8 cellular contexts compared by ENCODE assay signal in the genomic region with DNA sequence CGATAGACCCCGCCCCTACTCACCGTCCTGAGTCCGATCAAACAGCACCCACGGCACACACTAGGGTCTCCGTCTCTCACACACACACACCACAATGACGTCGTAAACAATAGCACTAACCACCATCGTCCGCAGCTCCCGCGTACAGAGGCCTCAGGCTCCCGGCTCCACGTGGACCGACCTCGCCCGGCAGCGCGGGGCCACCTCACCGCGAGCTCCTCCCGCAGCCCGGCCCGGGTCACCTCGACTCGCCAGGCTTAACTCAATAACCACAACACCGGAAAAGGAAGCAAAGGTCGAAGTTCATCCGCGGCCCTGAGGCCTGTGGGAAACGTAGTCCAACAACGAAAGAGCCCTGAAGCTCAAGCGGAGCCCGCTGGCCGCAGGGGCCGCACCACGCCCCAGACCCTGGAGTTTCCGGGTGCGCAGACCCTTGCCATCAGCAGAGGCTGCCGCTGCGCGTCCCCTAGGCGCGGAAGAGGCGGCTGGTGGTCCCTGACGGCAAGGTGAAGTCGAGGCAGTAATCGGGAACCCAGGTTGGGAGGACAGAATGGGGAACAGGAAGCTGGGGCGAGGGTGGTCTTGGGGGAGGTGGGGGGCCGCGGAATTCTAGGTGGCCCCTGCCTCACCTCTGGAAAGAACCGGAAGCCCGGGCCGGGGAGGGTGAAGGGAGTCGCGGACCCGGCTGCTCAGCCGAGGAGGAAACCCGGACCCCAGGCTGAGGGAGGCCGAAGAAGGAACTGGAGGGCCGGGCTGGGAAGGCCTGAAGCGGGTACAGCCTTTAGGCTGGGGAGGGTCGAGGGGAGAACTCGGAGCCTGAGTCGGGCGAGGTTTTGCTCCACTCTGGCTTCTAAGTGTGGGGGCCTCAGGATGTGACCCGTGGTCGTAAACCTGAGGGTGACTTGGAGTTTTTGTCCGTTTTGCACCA. TPM values are rescaled to one million over a fixed set of nuclear protein-coding genes. Genes with fewer than 3 reads are reported as not detected.
DNase-seq lines count a peak whose midpoint lies in the region; TF ChIP-seq lines count a peak whose summit lies in the region.

A gene (minus strand): TSS at position 273 of the 928 bp plus-strand sequence. CDS start 946 bp downstream, outside the sequence.

- H3K27ac ChIP-seq in SJSA1 (peak within 1 kb of the TSS; percentile 70), neutrophil (peak within 1 kb of the TSS; percentile 67)

- no peak for TF ChIP-seq CTCF in neutrophil (IDR thresholded peaks at IDR 0.05)

- DNase-seq in GM03348 (ENCODE audit: low spot score) (peak; percentile 95), HEK293T (ENCODE audit: extremely low spot score) (peak; percentile 83), MV-4-11 (lab: John Stamatoyannopoulos, UW) (peak; percentile 92), SJSA1 (ENCODE audit: low read depth in 1 of 2, low spot score in 2 of 2) (peak; percentile 69 to 72), germinal center (ENCODE audit: low spot score) (peak; percentile 90), superior temporal gyrus (ENCODE audit: extremely low spot score) (peak; percentile 97)
- DNase-seq in activated naive CD4-positive, alpha-beta T cell treated with Interleukin-2 at 50 U/mL for 16 hours, result peak; percentile 85

- H3K9me3 ChIP-seq in SJSA1 (replicated peaks) (peaks cover 17% of the 10 kb centered on the region), neutrophil (no peaks in the 10 kb centered on the region)

- H3K4me1 ChIP-seq in SJSA1 (replicated peaks), result no peaks in the 10 kb centered on the region
- peaks cover 17 to 18% of the 10 kb centered on the region in 2 experiments for H3K4me1 ChIP-seq in neutrophil (ENCODE audit: control insufficient read depth in 1 of 2, insufficient read depth in 1 of 2, low read depth in 1 of 2, low read length in 1 of 2)

- H3K4me3 ChIP-seq in SJSA1 (peak within 1 kb of the TSS; percentile 62), neutrophil (ENCODE audit: low read depth in 1 of 2, low read length in 1 of 2) (peak within 1 kb of the TSS; percentile 78 to 84)

- no peaks in the 10 kb centered on the region for H3K27me3 ChIP-seq in SJSA1 (replicated peaks)
- H3K27me3 ChIP-seq in neutrophil, result no peaks in the 10 kb centered on the region

- CTCF ChIA-PET in HEK293T (lab: Yijun Ruan, JAX), result no interaction called here

- POLR2A ChIA-PET in HEK293T (lab: Yijun Ruan, JAX), result interaction anchor here (0.6 to 1.8 kb wide), 11 partner anchors 23 to 505 kb away, joined by 3 to 22 read pairs (median 4); a partner anchor contains a TSS

- H3K36me3 ChIP-seq in SJSA1, result peaks cover 15% of the 10 kb centered on the region
- H3K36me3 ChIP-seq in neutrophil, result peaks cover 8% of the 10 kb centered on the region

TF ChIP-seq in HEK293T, 16 proteins besides CTCF, POLR2A, EP300 and RAD21:
- TF ChIP-seq LEF1 (IDR thresholded peaks at IDR 0.05; ENCODE audit: borderline replicate concordance), result no peak
- TF ChIP-seq ARNT (IDR thresholded peaks at IDR 0.05), result no peak
- TF ChIP-seq CTBP1 (IDR thresholded peaks at IDR 0.05; ENCODE audit: borderline replicate concordance), result no peak
- no peak for TF ChIP-seq SP1 (IDR thresholded peaks at IDR 0.05)
- TF ChIP-seq FOXA1 (IDR thresholded peaks at IDR 0.05), result no peak
- no peak for TF ChIP-seq NFRKB (IDR thresholded peaks at IDR 0.05)
- TF ChIP-seq ELF4 (IDR thresholded peaks at IDR 0.05), result peak; percentile 68
- TF ChIP-seq L3MBTL2 (conservative IDR thresholded peaks at IDR 0.05), result peak; percentile 98
- TF ChIP-seq FOXK2 (IDR thresholded peaks at IDR 0.05), result no peak

RNA-seq across cellular contexts. Expression of the gene that starts here (rescaled TPM):
- 2.1 and 3.4 TPM in 2 replicates for total RNA-seq in SJSA1 (2014; rRNA removed; shearing (Covaris generic))

Comparison
In these comparisons a context has a peak if more than half of its experiments do, and no peak if none do; other contexts are left out.
1. Peak in every context shown above with its lines: DNase-seq, H3K4me3 ChIP-seq and H3K27ac ChIP-seq.